Comparison of ENCODE assay signal across 25 cellular contexts in genomic region chr12:121845699-121846098, GRCh38. TPM values are rescaled to one million over a fixed set of nuclear protein-coding genes. Genes with fewer than 3 reads are reported as not detected.
"Had no signal": no experiment of that assay in that cellular context is flagged by ENCODE, and none has a peak within 500 bp of the region (broad histone marks: within the 10 kb centered on the region; RNA-seq: fewer than 3 reads in every experiment).

No MANE protein-coding gene starts in this region.

- H3K36me3 Mint-ChIP-seq: activated naive CD4-positive, alpha-beta T cell treated with anti-CD3 and anti-CD28 coated beads, Interleukin-2, amount 50 U/mL, for 72 hours; brain; stimulated activated memory B cell treated with anti-CD40 and anti-IgM and Interleukin-4, amounts not matched to agents 10 μg/mL and 1 μg/mL and 100 μg/mL, for 72 hours; WTC11 had no signal

- H3K4me1 Mint-ChIP-seq: activated T-helper 17 cell treated with anti-CD3 and anti-CD28 coated beads, Interleukin-2, amount 50 U/mL, for 72 hours had no signal

- H3K27ac ChIP-seq: epithelial cell of prostate, gastroesophageal sphincter, heart left ventricle, testis, upper lobe of left lung had no signal

- H3K27me3 ChIP-seq: gastroesophageal sphincter, heart left ventricle, testis, upper lobe of left lung had no signal

- DNase-seq: activated T-cell treated with anti-CD3 and anti-CD28 coated beads, Interleukin-2, amount 50 U/mL, for 1 hour; aorta; heart left ventricle; islet precursor cell; left colon; mesenchymal stem cell; nephron progenitor cell; occipital lobe; posterior cingulate gyrus; small intestine; stimulated activated CD4-positive, alpha-beta T cell treated with anti-CD3 and anti-CD28 coated beads, Interleukin-2, amount 100 ng/mL, for 24 hours; T1000; testis; upper lobe of left lung had no signal

- H3K4me1 ChIP-seq: gastroesophageal sphincter, heart left ventricle, testis, upper lobe of left lung had no signal

- H3K9me3 ChIP-seq: gastroesophageal sphincter, heart left ventricle, testis, upper lobe of left lung had no signal

- ATAC-seq: activated naive CD4-positive, alpha-beta T cell treated with anti-CD3 and anti-CD28 coated beads, Interleukin-2, amount 50 U/mL, for 72 hours; activated T-helper 17 cell treated with anti-CD3 and anti-CD28 coated beads, Interleukin-2, amount 50 U/mL, for 72 hours; gastroesophageal sphincter; heart left ventricle; left colon; sciatic nerve; stimulated activated memory B cell treated with anti-CD40 and anti-IgM and Interleukin-4, amounts not matched to agents 10 μg/mL and 1 μg/mL and 100 μg/mL, for 72 hours; WTC11 had no signal

- H3K27me3 Mint-ChIP-seq: activated T-helper 17 cell treated with anti-CD3 and anti-CD28 coated beads, Interleukin-2, amount 50 U/mL, for 72 hours; brain; stimulated activated memory B cell treated with anti-CD40 and anti-IgM and Interleukin-4, amounts not matched to agents 10 μg/mL and 1 μg/mL and 100 μg/mL, for 72 hours had no signal

- H3K4me3 ChIP-seq: gastroesophageal sphincter, heart left ventricle, testis, upper lobe of left lung had no signal

- H3K27ac Mint-ChIP-seq: activated naive CD4-positive, alpha-beta T cell treated with anti-CD3 and anti-CD28 coated beads, Interleukin-2, amount 50 U/mL, for 72 hours; activated T-helper 17 cell treated with anti-CD3 and anti-CD28 coated beads, Interleukin-2, amount 50 U/mL, for 72 hours; brain; nephron progenitor cell; stimulated activated memory B cell treated with anti-CD40 and anti-IgM and Interleukin-4, amounts not matched to agents 10 μg/mL and 1 μg/mL and 100 μg/mL, for 72 hours; WTC11 had no signal

- H3K36me3 ChIP-seq: gastroesophageal sphincter, heart left ventricle, upper lobe of left lung had no signal

- H3K4me3 Mint-ChIP-seq: activated T-helper 17 cell treated with anti-CD3 and anti-CD28 coated beads, Interleukin-2, amount 50 U/mL, for 72 hours; brain; nephron progenitor cell; stimulated activated memory B cell treated with anti-CD40 and anti-IgM and Interleukin-4, amounts not matched to agents 10 μg/mL and 1 μg/mL and 100 μg/mL, for 72 hours; WTC11 had no signal

- H3K9me3 Mint-ChIP-seq: activated naive CD4-positive, alpha-beta T cell treated with anti-CD3 and anti-CD28 coated beads, Interleukin-2, amount 50 U/mL, for 72 hours; activated T-helper 17 cell treated with anti-CD3 and anti-CD28 coated beads, Interleukin-2, amount 50 U/mL, for 72 hours; brain; nephron progenitor cell; stimulated activated memory B cell treated with anti-CD40 and anti-IgM and Interleukin-4, amounts not matched to agents 10 μg/mL and 1 μg/mL and 100 μg/mL, for 72 hours; WTC11 had no signal

RNA-seq across cellular contexts. Expression of gene HPD, which starts 13.0 kb away (rescaled TPM):
- total RNA-seq: activated T-helper 17 cell treated with anti-CD3 and anti-CD28 coated beads, Interleukin-2, amount 50 U/mL, for 72 hours; chondrocyte; lower leg skin; mononuclear cell; occipital lobe had no signal
